8 cellular contexts compared by ENCODE assay signal in the genomic region with DNA sequence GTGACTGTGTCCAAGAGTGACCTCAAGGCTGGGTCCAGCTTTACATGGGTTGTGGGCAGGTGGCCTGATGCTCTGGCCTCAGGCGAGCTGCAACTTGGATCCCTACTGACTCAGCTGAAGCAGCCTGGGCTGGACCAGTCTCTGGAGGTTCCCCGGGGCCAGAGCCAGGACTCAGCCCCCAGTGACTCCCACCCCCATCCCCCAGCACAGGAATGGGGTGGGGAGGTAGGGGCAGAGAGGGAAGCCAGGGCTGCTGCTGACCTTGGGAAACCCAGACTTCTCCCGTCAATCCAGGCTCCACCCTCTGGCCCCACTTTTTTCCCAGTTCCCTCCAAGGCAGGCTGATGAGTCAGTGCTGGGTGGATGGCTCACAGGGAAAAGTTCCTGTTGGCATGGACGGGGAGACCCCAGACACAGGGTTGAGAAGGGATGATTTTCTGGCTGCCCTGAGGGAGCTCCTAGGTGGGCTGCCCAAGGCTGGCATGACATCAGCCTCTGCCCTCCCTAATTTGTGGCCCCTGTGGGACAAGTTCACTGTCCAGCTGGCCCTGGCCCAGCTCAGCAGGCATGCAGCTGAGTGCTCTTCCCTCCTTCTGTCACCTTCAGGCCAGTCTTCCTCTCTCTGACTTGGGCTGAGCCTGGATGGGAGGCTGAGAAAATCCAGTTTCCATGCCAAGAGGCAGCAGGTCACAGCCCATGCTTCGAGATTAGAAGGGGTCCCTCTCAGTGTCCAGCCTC. TPM values are rescaled to one million over a fixed set of nuclear protein-coding genes. Genes with fewer than 3 reads are reported as not detected.
DNase-seq lines count a peak whose midpoint lies in the region; ATAC-seq and TF ChIP-seq lines count a peak whose summit lies in the region.

No MANE protein-coding gene starts in this region.

- DNase-seq in BJ (ENCODE audit: low read depth) (no peak), HCEC 1CT (peak; percentile 90), foreskin melanocyte (peak; percentile 40), ovary (peak; percentile 86 to 90 (median 86)), NCI-H748 (lab: John Stamatoyannopoulos, UW; ENCODE audit: unreplicated experiment) (no peak)
- DNase-seq in activated CD8-positive, alpha-beta memory T cell treated with anti-CD3 and anti-CD28 coated beads for 24 hours: peak; percentile 60

- H3K4me3 ChIP-seq in BJ (ENCODE audit: low read depth, low read length) (peak overlapping the region; percentile 75), ovary (peak overlapping the region; percentile 47)

- peaks cover 40% of the 10 kb centered on the region for H3K4me1 ChIP-seq in ovary (ENCODE audit: insufficient read depth)

- 2 to 4% (median 3%) methylated on average over 4 to 5 of the region's 5 CpGs for WGBS in ovary, 3 donors

- H3K36me3 ChIP-seq in BJ (ENCODE audit: control insufficient read depth, insufficient read depth, low read length) (peaks cover 19% of the 10 kb centered on the region), ovary (no peaks in the 10 kb centered on the region)

- CTCF ChIA-PET in BJ (lab: Yijun Ruan, JAX): interaction anchor here (0.5 to 10.0 kb wide), 7 partner anchors 9 to 401 kb away, joined by 3 to 116 read pairs (median 4); a partner anchor contains a TSS

- intact Hi-C loops in ovary (cut with DNase I): no loop called here

- H3K9me3 ChIP-seq in ovary: no peaks in the 10 kb centered on the region

- TF ChIP-seq EP300 in ovary (IDR thresholded peaks at IDR 0.05): no peak

- no peak for ATAC-seq in GM18517 (IDR thresholded peaks at IDR 0.05; ENCODE audit: unreplicated experiment)
- no peak for ATAC-seq in HG02981 (IDR thresholded peaks at IDR 0.05; ENCODE audit: unreplicated experiment)

- no peaks in the 10 kb centered on the region for H3K27me3 ChIP-seq in BJ (ENCODE audit: control insufficient read depth, insufficient read depth, low read length)
- H3K27me3 ChIP-seq in ovary: no peaks in the 10 kb centered on the region

- H3K27ac ChIP-seq in ovary: peak overlapping the region; percentile 77 to 92

- no peak for TF ChIP-seq CTCF in BJ (IDR thresholded peaks at IDR 0.05; ENCODE audit: insufficient read depth, low read depth, low read length)
- no peak for TF ChIP-seq CTCF in ovary (IDR thresholded peaks at IDR 0.05)

- no peak for TF ChIP-seq POLR2A in ovary (IDR thresholded peaks at IDR 0.05)

- POLR2A ChIA-PET in BJ (lab: Charles Lee): no interaction called here

RNA-seq across cellular contexts. Expression of a gene that starts 2.2 kb away (rescaled TPM):
- polyA plus RNA-seq in BJ (2011; rRNA removed): 4.8 and 8.9 TPM in 2 replicates
- 8.5 and 12.7 TPM in 2 replicates for polyA minus RNA-seq in BJ (2011; rRNA and poly(A)+ RNA removed)
- 10 to 100 TPM in 3 of 7 donors, 1 to 10 TPM in 4; 5.4 to 86.6 (median 7.2) TPM for total RNA-seq in ovary
- polyA plus RNA-seq in ovary: 1 to 10 TPM; 1.4 to 3.6 TPM

RNA-seq across cellular contexts. Expression of a gene that starts 37.9 kb away (rescaled TPM):
- polyA plus RNA-seq in BJ (2011; rRNA removed) (43.1 and 49.6 TPM in 2 replicates), ovary (100 to 1,000 TPM in 1 of 2 donors, 10 to 100 TPM in 1; 62.1 to 108 TPM)
- polyA minus RNA-seq in BJ (2011; rRNA and poly(A)+ RNA removed): 7.9 and 9.5 TPM in 2 replicates
- 10 to 100 TPM; 38.7 to 71.3 (median 64.1) TPM for total RNA-seq in ovary

Comparison
In these comparisons a context has a peak if more than half of its experiments do, and no peak if none do; other contexts are left out.
1. DNase-seq: peak in HCEC 1CT (single experiment), activated CD8-positive, alpha-beta memory T cell treated with anti-CD3 and anti-CD28 coated beads for 24 hours (single experiment), foreskin melanocyte (single experiment) and ovary (5 of 5); none in BJ (single experiment) and NCI-H748 (single experiment).